In genomic region chr7:139095194-139095659, GRCh38 we compare ENCODE assay signal across 8 cellular contexts. TPM values are rescaled to one million over a fixed set of nuclear protein-coding genes. Genes with fewer than 3 reads are reported as not detected.
DNase-seq lines count a peak whose midpoint lies in the region; ATAC-seq and TF ChIP-seq lines count a peak whose summit lies in the region.

No MANE protein-coding gene starts in this region.

- H3K4me1 Mint-ChIP-seq in activated naive CD4-positive, alpha-beta T cell treated with anti-CD3 and anti-CD28 coated beads for 36 hours (ENCODE audit: low read depth), result peaks cover 90% of the 10 kb centered on the region
- H3K4me1 Mint-ChIP-seq in nephron progenitor cell, result peaks cover 46% of the 10 kb centered on the region

- peak overlapping the region; percentile 95 for H3K27ac Mint-ChIP-seq in activated naive CD4-positive, alpha-beta T cell treated with anti-CD3 and anti-CD28 coated beads for 36 hours
- peak overlapping the region; percentile 49 for H3K27ac Mint-ChIP-seq in nephron progenitor cell

- peak; percentile 84 for DNase-seq in activated naive CD4-positive, alpha-beta T cell treated with anti-CD3 and anti-CD28 coated beads for 36 hours
- DNase-seq in nephron progenitor cell, result no peak
- no peak for DNase-seq in ascending aorta (ENCODE audit: low spot score in 2 of 2)
- no peak for DNase-seq in NCI-H774 (lab: John Stamatoyannopoulos, UW)
- no peak for DNase-seq in DMS 273 treated with DMSO at 0.1 percent for 48 hours (lab: John Stamatoyannopoulos, UW)

- CTCF ChIA-PET in activated naive CD4-positive, alpha-beta T cell treated with anti-CD3 and anti-CD28 coated beads for 36 hours (lab: Charles Lee), result interaction anchor here (0.6 to 4.9 kb wide), 12 partner anchors 8 to 218 kb away, joined by 3 to 27 read pairs (median 5); a partner anchor contains a TSS

- no peak overlapping the region for H3K27ac ChIP-seq in ascending aorta

- ATAC-seq in GM19035 (IDR thresholded peaks at IDR 0.05; ENCODE audit: unreplicated experiment) (peak; percentile 99), HG03064 (IDR thresholded peaks at IDR 0.05; ENCODE audit: low read depth, unreplicated experiment) (peak; percentile 99)

- H3K36me3 ChIP-seq in ascending aorta, result peaks cover 2 to 7% of the 10 kb centered on the region in 2 donors

- peak; percentile 57 for TF ChIP-seq POLR2A in Raji (IDR thresholded peaks at IDR 0.05; ENCODE audit: insufficient read depth, low read depth, low read length)

- H3K36me3 Mint-ChIP-seq in activated naive CD4-positive, alpha-beta T cell treated with anti-CD3 and anti-CD28 coated beads for 36 hours (ENCODE audit: low read depth), result peaks cover 74% of the 10 kb centered on the region
- H3K36me3 Mint-ChIP-seq in nephron progenitor cell (ENCODE audit: low read depth), result peaks cover 29% of the 10 kb centered on the region

- intact Hi-C loops in activated naive CD4-positive, alpha-beta T cell treated with anti-CD3 and anti-CD28 coated beads for 36 hours (cut with micrococcal nuclease), result loop anchor here (1.0 to 5.0 kb wide), 7 partner anchors 9 to 1382 kb away; partner anchors contain the start of genes MKRN1 and ZC3HAV1
- intact Hi-C loops in ascending aorta (cut with DNase I), result no loop called here

- H3K4me3 Mint-ChIP-seq in activated naive CD4-positive, alpha-beta T cell treated with anti-CD3 and anti-CD28 coated beads for 36 hours, result peak overlapping the region; percentile 70
- H3K4me3 Mint-ChIP-seq in nephron progenitor cell, result no peak overlapping the region

- no peaks in the 10 kb centered on the region for H3K9me3 ChIP-seq in ascending aorta

- no peaks in the 10 kb centered on the region for H3K9me3 Mint-ChIP-seq in activated naive CD4-positive, alpha-beta T cell treated with anti-CD3 and anti-CD28 coated beads for 36 hours
- peaks cover 15% of the 10 kb centered on the region for H3K9me3 Mint-ChIP-seq in nephron progenitor cell

- TF ChIP-seq CTCF in nephron progenitor cell (IDR thresholded peaks at IDR 0.05), result no peak
- TF ChIP-seq CTCF in ascending aorta (IDR thresholded peaks at IDR 0.05), result no peak

- H3K27me3 ChIP-seq in ascending aorta, result no peaks in the 10 kb centered on the region

- H3K4me3 ChIP-seq in ascending aorta, result no peak overlapping the region

- H3K4me1 ChIP-seq in ascending aorta, result no peaks in the 10 kb centered on the region

- no peaks in the 10 kb centered on the region for H3K27me3 Mint-ChIP-seq in activated naive CD4-positive, alpha-beta T cell treated with anti-CD3 and anti-CD28 coated beads for 36 hours (ENCODE audit: low read depth)
- no peaks in the 10 kb centered on the region for H3K27me3 Mint-ChIP-seq in nephron progenitor cell (ENCODE audit: low read depth, poor library complexity)

RNA-seq across cellular contexts. Expression of gene ZC3HAV1, which starts 14.3 kb away (rescaled TPM):
- 100 to 1,000 TPM; 131 to 134 TPM for total RNA-seq in activated naive CD4-positive, alpha-beta T cell treated with anti-CD3 and anti-CD28 coated beads for 36 hours
- 25.0 TPM for total RNA-seq in ascending aorta

RNA-seq across cellular contexts. Expression of gene ZC3HAV1L, which starts 59.4 kb away (rescaled TPM):
- 1 to 10 TPM; 4.5 to 5.1 TPM for total RNA-seq in activated naive CD4-positive, alpha-beta T cell treated with anti-CD3 and anti-CD28 coated beads for 36 hours
- total RNA-seq in ascending aorta, result 29.1 TPM
